ENCODE assay signal across 12 cellular contexts in genomic region chr1:165897326-165898303, GRCh38.
DNase-seq lines count a peak whose midpoint lies in the region; ATAC-seq and TF ChIP-seq lines count a peak whose summit lies in the region.
"Had no signal": no experiment of that assay in that cellular context is flagged by ENCODE, and none has a peak within 500 bp of the region (broad histone marks: within the 10 kb centered on the region; RNA-seq: fewer than 3 reads in every experiment).

No MANE protein-coding gene starts in this region.

- no peaks in the 10 kb centered on the region for H3K9me3 ChIP-seq in testis

- no peak for TF ChIP-seq POLR2A in testis (IDR thresholded peaks at IDR 0.05)

- intact Hi-C loops in testis (cut with DNase I; ENCODE audit: low total_unique reads): no loop called here

- peaks cover 62% of the 10 kb centered on the region for H3K36me3 Mint-ChIP-seq in activated naive CD8-positive, alpha-beta T cell treated with anti-CD3 and anti-CD28 coated beads, Interleukin-2, amount 50 U/mL, for 24 hours (ENCODE audit: low read depth)

- TF ChIP-seq CTCF in AG09309 (IDR thresholded peaks at IDR 0.05; ENCODE audit: control insufficient read depth, insufficient read depth, low read depth, low read length, missing control alignments) (no peak), foreskin keratinocyte (conservative IDR thresholded peaks at IDR 0.05) (no peak), testis (IDR thresholded peaks at IDR 0.05) (no peak)

- no peaks in the 10 kb centered on the region for H3K4me1 Mint-ChIP-seq in activated naive CD8-positive, alpha-beta T cell treated with anti-CD3 and anti-CD28 coated beads, Interleukin-2, amount 50 U/mL, for 24 hours

- peak; percentile 40 for DNase-seq in AG09309 (ENCODE audit: low read depth)
- DNase-seq in activated naive CD8-positive, alpha-beta T cell treated with anti-CD3 and anti-CD28 coated beads, Interleukin-2, amount 50 U/mL, for 24 hours: no peak
- peak; percentile 73 for DNase-seq in islet precursor cell
- DNase-seq in NCI-H526 treated with DMSO at 0.1 percent for 48 hours (lab: John Stamatoyannopoulos, UW): no peak
- DNase-seq in foreskin keratinocyte: no peak
- DNase-seq in testis: no peak
- DNase-seq in H7: no peak
- DNase-seq: activated naive CD4-positive, alpha-beta T cell; NCI-H510A; stimulated activated CD4-positive, alpha-beta T cell treated with anti-CD3 and anti-CD28 coated beads, Interleukin-15, amount 100 ng/mL, for 24 hours; T1000 had no signal

- H3K27ac Mint-ChIP-seq in activated naive CD8-positive, alpha-beta T cell treated with anti-CD3 and anti-CD28 coated beads, Interleukin-2, amount 50 U/mL, for 24 hours: peak overlapping the region; percentile 1

- H3K4me3 ChIP-seq in AG09309 (ENCODE audit: control insufficient read depth, low read depth, low read length) (no peak overlapping the region), testis (no peak overlapping the region), H7 (ENCODE audit: insufficient read depth, low read depth, low read length) (no peak overlapping the region)

- ATAC-seq in GM21360 (IDR thresholded peaks at IDR 0.05; ENCODE audit: unreplicated experiment): peak; percentile 58
- no peak for ATAC-seq in activated naive CD8-positive, alpha-beta T cell treated with anti-CD3 and anti-CD28 coated beads, Interleukin-2, amount 50 U/mL, for 24 hours
- no peak for ATAC-seq in foreskin keratinocyte

- H3K4me3 Mint-ChIP-seq in activated naive CD8-positive, alpha-beta T cell treated with anti-CD3 and anti-CD28 coated beads, Interleukin-2, amount 50 U/mL, for 24 hours: no peak overlapping the region

- H3K27ac ChIP-seq in foreskin keratinocyte (no peak overlapping the region), testis (no peak overlapping the region)

- H3K36me3 ChIP-seq in testis (ENCODE audit: low read depth, missing control alignments): no peaks in the 10 kb centered on the region
- H3K36me3 ChIP-seq in H7 (replicated peaks; ENCODE audit: control insufficient read depth, insufficient read depth, low read length): peaks cover 36% of the 10 kb centered on the region

- WGBS in testis, 2 donors: 87% methylated on average over 12 of the region's 12 CpGs

- H3K27me3 ChIP-seq in foreskin keratinocyte: no peaks in the 10 kb centered on the region
- H3K27me3 ChIP-seq in testis: no peaks in the 10 kb centered on the region
- no peaks in the 10 kb centered on the region for H3K27me3 ChIP-seq in H7 (ENCODE audit: control insufficient read depth, insufficient read depth, low read length)

- H3K4me1 ChIP-seq in foreskin keratinocyte: peaks cover 37% of the 10 kb centered on the region
- H3K4me1 ChIP-seq in testis: no peaks in the 10 kb centered on the region

- no peaks in the 10 kb centered on the region for H3K27me3 Mint-ChIP-seq in activated naive CD8-positive, alpha-beta T cell treated with anti-CD3 and anti-CD28 coated beads, Interleukin-2, amount 50 U/mL, for 24 hours

- H3K9me3 Mint-ChIP-seq in activated naive CD8-positive, alpha-beta T cell treated with anti-CD3 and anti-CD28 coated beads, Interleukin-2, amount 50 U/mL, for 24 hours: no peaks in the 10 kb centered on the region

Comparison
In these comparisons a context has a peak if more than half of its experiments do, and no peak if none do; other contexts are left out.
1. DNase-seq: peak in AG09309 (single experiment) and islet precursor cell (single experiment); none in activated naive CD8-positive, alpha-beta T cell treated with anti-CD3 and anti-CD28 coated beads, Interleukin-2, amount 50 U/mL, for 24 hours (single experiment), NCI-H526 treated with DMSO at 0.1 percent for 48 hours (single experiment), foreskin keratinocyte (0 of 2), testis (single experiment) and H7 (single experiment).